Comparison of ENCODE assay signal across 9 cellular contexts in genomic region chr18:48715651-48716354, GRCh38.
DNase-seq lines count a peak whose midpoint lies in the region; ATAC-seq and TF ChIP-seq lines count a peak whose summit lies in the region.
"Had no signal": no experiment of that assay in that cellular context is flagged by ENCODE, and none has a peak within 500 bp of the region (broad histone marks: within the 10 kb centered on the region; RNA-seq: fewer than 3 reads in every experiment).

No MANE protein-coding gene starts in this region.

- intact Hi-C loops in left lung (cut with DNase I): no loop called here

- H3K4me3 ChIP-seq in Peyer's patch (no peak overlapping the region), left lung (no peak overlapping the region)

- H3K27me3 ChIP-seq in Peyer's patch (no peaks in the 10 kb centered on the region), left lung (no peaks in the 10 kb centered on the region)

- H3K4me1 ChIP-seq in Peyer's patch (peaks cover 0 to 13% (median 4%) of the 10 kb centered on the region in 4 donors), left lung (peaks cover 9 to 25% of the 10 kb centered on the region in 2 donors)

- H3K36me3 ChIP-seq in Peyer's patch (no peaks in the 10 kb centered on the region), left lung (peaks cover 0 to 4% of the 10 kb centered on the region in 2 donors)

- H3K27ac ChIP-seq in Peyer's patch: peak overlapping the region in 2 of 4 donors; percentile 43 to 58
- peak overlapping the region in 1 of 2 donors; percentile 79 for H3K27ac ChIP-seq in left lung

- DNase-seq in AML-193 (lab: John Stamatoyannopoulos, UW): peak; percentile 46 to 47
- peak in 2 of 3 donors; percentile 77 to 81 for DNase-seq in Peyer's patch
- peak in 1 of 2 donors; percentile 78 for DNase-seq in left lung
- no peak for DNase-seq in activated CD4-positive, CD25-positive, alpha-beta regulatory T cell (lab: John Stamatoyannopoulos, UW)
- DNase-seq in SW480 (ENCODE audit: low spot score): no peak
- DNase-seq in occipital lobe (lab: John Stamatoyannopoulos, UW): no peak
- DNase-seq in GOT3 (lab: John Stamatoyannopoulos, UW): no peak
- DNase-seq: activated T-cell treated with anti-CD3 and anti-CD28 coated beads, Interleukin-2, amount 50 U/mL, for 24 hours had no signal

- TF ChIP-seq CTCF in Peyer's patch (IDR thresholded peaks at IDR 0.05) (peak in 1 of 6 experiments; percentile 1), left lung (IDR thresholded peaks at IDR 0.05) (no peak)

- TF ChIP-seq POLR2A in Peyer's patch (IDR thresholded peaks at IDR 0.05): no peak

- ATAC-seq in GM21723 (IDR thresholded peaks at IDR 0.05; ENCODE audit: unreplicated experiment): peak; percentile 67
- ATAC-seq in left lung: peak; percentile 86

- H3K9me3 ChIP-seq in Peyer's patch (no peaks in the 10 kb centered on the region), left lung (no peaks in the 10 kb centered on the region)

Comparison
In these comparisons a context has a peak if more than half of its experiments do, and no peak if none do; other contexts are left out.
1. DNase-seq: peak in AML-193 (2 of 2) and Peyer's patch (2 of 3); none in activated CD4-positive, CD25-positive, alpha-beta regulatory T cell (0 of 4), SW480 (single experiment), occipital lobe (single experiment) and GOT3 (single experiment).